In the genomic region with DNA sequence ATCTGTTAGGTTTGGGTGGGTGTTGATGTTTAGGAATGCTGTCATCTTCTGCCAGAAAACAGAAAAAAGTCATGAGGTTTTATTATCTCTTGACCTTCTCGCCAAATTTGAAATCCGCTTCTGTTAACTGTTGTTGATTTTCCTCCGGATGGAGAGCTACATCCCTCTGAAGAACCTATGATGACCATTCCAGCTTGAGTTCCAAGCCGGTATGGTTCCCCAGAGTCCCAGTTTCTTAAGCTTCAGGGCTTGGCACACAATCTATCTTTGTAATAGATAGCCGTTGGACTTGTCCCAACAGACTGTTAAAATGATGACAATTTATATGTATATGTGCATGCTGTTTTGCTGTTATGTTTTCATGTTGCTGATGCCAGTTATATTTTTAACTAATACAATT, we compare ENCODE assay signal across 27 cellular contexts.
DNase-seq lines count a peak whose midpoint lies in the region; TF ChIP-seq lines count a peak whose summit lies in the region.
"Had no signal": no experiment of that assay in that cellular context is flagged by ENCODE, and none has a peak within 500 bp of the region (broad histone marks: within the 10 kb centered on the region; RNA-seq: fewer than 3 reads in every experiment).

No MANE protein-coding gene starts in this region.

- CTCF ChIA-PET in RWPE1 (lab: Yijun Ruan, JAX) = no interaction called here

- DNase-seq in AG09319 (ENCODE audit: extremely low read depth, low read depth) = peak; percentile 0
- DNase-seq in LHCN-M2 (ENCODE audit: low read depth) = peak; percentile 42
- DNase-seq in amniotic epithelial cell (ENCODE audit: low read depth) = peak; percentile 5
- DNase-seq in foreskin melanocyte = peak; percentile 19
- DNase-seq in effector CD8-positive, alpha-beta T cell (lab: John Stamatoyannopoulos, UW) = no peak
- no peak for DNase-seq in RWPE1 (ENCODE audit: low spot score)
- no peak for DNase-seq in occipital lobe (lab: John Stamatoyannopoulos, UW)
- DNase-seq in effector CD4-positive, alpha-beta T cell = no peak
- DNase-seq: activated CD4-positive, alpha-beta memory T cell treated with anti-CD3 and anti-CD28 coated beads, Interleukin-2, amount 10 ng/mL, durations not matched to agents 7 days and 5 days; activated naive CD4-positive, alpha-beta T cell treated with anti-CD3 and anti-CD28 coated beads, Interleukin-2, amount 50 U/mL, for 16 hours; C1 segment of cervical spinal cord; Caco-2; esophagus squamous epithelium; H9; head of caudate nucleus; kidney glomerular epithelial cell; NCI-H1048; NCI-H1694 treated with DMSO at 0.1 percent for 48 hours; NCI-H748 treated with DMSO at 0.1 percent for 48 hours; nephron progenitor cell; SHP77; stimulated activated CD4-positive, alpha-beta T cell treated with anti-CD3 and anti-CD28 coated beads, Interleukin-4, amount 100 ng/mL, for 1 hour; T-cell had no signal

- POLR2A ChIA-PET in RWPE1 (lab: Yijun Ruan, JAX; ENCODE audit: low non-redundant PET) = no interaction called here

- TF ChIP-seq CTCF in AG09319 (IDR thresholded peaks at IDR 0.05; ENCODE audit: low read depth, low read length) (no peak), RWPE1 (conservative IDR thresholded peaks at IDR 0.05; ENCODE audit: low read depth) (no peak)

- H3K27ac ChIP-seq in RWPE1 = no peak overlapping the region
- H3K27ac ChIP-seq: coronary artery, esophagus squamous epithelium, parathyroid adenoma, right atrium auricular region, suprapubic skin had no signal

Comparison
In these comparisons a context has a peak if more than half of its experiments do, and no peak if none do; other contexts are left out.
1. DNase-seq: peak in AG09319 (single experiment), LHCN-M2 (single experiment), amniotic epithelial cell (single experiment) and foreskin melanocyte (single experiment); none in effector CD8-positive, alpha-beta T cell (single experiment), RWPE1 (single experiment), occipital lobe (single experiment) and effector CD4-positive, alpha-beta T cell (single experiment).